Comparison of ENCODE assay signal across 1 cellular context in the genomic region with DNA sequence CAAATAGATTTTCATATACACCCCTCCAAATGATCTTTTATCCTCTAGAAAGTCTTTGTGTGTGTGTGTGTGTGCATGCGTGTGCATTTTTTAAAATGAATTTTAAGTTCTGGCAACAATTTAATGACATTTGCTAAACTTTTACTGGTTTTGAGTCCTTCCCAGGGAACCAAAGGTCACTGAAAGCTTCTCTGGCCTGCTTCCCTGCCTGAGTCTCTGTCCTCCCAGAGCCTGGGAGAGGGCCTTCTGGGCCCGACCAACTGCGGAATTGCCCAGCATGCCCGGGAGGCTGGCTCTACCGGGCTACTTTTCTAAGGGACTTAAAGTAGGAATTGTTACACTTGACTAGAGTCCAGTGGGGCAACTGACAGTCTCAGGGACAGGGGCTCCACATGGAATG.
TF ChIP-seq lines count a peak whose summit lies in the region.

No MANE protein-coding gene starts in this region.

TF ChIP-seq in GM23338, 12 proteins besides CTCF, POLR2A, EP300 and RAD21 (continued from another document):
- TF ChIP-seq, protein P1, sequence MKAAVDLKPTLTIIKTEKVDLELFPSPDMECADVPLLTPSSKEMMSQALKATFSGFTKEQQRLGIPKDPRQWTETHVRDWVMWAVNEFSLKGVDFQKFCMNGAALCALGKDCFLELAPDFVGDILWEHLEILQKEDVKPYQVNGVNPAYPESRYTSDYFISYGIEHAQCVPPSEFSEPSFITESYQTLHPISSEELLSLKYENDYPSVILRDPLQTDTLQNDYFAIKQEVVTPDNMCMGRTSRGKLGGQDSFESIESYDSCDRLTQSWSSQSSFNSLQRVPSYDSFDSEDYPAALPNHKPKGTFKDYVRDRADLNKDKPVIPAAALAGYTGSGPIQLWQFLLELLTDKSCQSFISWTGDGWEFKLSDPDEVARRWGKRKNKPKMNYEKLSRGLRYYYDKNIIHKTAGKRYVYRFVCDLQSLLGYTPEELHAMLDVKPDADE (IDR thresholded peaks at IDR 0.05) = no peak
- TF ChIP-seq NANOG (IDR thresholded peaks at IDR 0.05; ENCODE audit: borderline replicate concordance) = no peak
- TF ChIP-seq STAT1 (IDR thresholded peaks at IDR 0.05; ENCODE audit: unreplicated experiment) = no peak
- TF ChIP-seq ZNF331 (CRISPR knock-in tag; IDR thresholded peaks at IDR 0.05; ENCODE audit: low read depth) = no peak
- TF ChIP-seq, protein P2, sequence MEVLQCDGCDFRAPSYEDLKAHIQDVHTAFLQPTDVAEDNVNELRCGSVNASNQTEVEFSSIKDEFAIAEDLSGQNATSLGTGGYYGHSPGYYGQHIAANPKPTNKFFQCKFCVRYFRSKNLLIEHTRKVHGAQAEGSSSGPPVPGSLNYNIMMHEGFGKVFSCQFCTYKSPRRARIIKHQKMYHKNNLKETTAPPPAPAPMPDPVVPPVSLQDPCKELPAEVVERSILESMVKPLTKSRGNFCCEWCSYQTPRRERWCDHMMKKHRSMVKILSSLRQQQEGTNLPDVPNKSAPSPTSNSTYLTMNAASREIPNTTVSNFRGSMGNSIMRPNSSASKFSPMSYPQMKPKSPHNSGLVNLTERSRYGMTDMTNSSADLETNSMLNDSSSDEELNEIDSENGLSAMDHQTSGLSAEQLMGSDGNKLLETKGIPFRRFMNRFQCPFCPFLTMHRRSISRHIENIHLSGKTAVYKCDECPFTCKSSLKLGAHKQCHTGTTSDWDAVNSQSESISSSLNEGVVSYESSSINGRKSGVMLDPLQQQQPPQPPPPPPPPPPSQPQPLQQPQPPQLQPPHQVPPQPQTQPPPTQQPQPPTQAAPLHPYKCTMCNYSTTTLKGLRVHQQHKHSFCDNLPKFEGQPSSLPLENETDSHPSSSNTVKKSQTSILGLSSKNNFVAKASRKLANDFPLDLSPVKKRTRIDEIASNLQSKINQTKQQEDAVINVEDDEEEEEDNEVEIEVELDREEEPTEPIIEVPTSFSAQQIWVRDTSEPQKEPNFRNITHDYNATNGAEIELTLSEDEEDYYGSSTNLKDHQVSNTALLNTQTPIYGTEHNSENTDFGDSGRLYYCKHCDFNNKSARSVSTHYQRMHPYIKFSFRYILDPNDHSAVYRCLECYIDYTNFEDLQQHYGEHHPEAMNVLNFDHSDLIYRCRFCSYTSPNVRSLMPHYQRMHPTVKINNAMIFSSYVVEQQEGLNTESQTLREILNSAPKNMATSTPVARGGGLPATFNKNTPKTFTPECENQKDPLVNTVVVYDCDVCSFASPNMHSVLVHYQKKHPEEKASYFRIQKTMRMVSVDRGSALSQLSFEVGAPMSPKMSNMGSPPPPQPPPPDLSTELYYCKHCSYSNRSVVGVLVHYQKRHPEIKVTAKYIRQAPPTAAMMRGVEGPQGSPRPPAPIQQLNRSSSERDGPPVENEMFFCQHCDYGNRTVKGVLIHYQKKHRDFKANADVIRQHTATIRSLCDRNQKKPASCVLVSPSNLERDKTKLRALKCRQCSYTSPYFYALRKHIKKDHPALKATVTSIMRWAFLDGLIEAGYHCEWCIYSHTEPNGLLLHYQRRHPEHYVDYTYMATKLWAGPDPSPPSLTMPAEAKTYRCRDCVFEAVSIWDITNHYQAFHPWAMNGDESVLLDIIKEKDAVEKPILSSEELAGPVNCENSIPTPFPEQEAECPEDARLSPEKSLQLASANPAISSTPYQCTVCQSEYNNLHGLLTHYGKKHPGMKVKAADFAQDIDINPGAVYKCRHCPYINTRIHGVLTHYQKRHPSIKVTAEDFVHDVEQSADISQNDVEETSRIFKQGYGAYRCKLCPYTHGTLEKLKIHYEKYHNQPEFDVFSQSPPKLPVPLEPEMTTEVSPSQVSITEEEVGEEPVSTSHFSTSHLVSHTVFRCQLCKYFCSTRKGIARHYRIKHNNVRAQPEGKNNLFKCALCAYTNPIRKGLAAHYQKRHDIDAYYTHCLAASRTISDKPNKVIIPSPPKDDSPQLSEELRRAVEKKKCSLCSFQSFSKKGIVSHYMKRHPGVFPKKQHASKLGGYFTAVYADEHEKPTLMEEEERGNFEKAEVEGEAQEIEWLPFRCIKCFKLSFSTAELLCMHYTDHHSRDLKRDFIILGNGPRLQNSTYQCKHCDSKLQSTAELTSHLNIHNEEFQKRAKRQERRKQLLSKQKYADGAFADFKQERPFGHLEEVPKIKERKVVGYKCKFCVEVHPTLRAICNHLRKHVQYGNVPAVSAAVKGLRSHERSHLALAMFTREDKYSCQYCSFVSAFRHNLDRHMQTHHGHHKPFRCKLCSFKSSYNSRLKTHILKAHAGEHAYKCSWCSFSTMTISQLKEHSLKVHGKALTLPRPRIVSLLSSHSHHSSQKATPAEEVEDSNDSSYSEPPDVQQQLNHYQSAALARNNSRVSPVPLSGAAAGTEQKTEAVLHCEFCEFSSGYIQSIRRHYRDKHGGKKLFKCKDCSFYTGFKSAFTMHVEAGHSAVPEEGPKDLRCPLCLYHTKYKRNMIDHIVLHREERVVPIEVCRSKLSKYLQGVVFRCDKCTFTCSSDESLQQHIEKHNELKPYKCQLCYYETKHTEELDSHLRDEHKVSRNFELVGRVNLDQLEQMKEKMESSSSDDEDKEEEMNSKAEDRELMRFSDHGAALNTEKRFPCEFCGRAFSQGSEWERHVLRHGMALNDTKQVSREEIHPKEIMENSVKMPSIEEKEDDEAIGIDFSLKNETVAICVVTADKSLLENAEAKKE (CRISPR knock-in tag; IDR thresholded peaks at IDR 0.05) = no peak
- no peak for TF ChIP-seq POLR2AphosphoS5 (IDR thresholded peaks at IDR 0.05; ENCODE audit: low read depth)
- TF ChIP-seq CREB1 (CRISPR knock-in tag; IDR thresholded peaks at IDR 0.05; ENCODE audit: low read depth) = no peak
- no peak for TF ChIP-seq EZH2 (IDR thresholded peaks at IDR 0.05; ENCODE audit: low read depth, unreplicated experiment)
- TF ChIP-seq EZH2phosphoT487 (IDR thresholded peaks at IDR 0.05; ENCODE audit: unreplicated experiment) = no peak
